23 cellular contexts compared by ENCODE assay signal in genomic region chr5:123066016-123066415, GRCh38. TPM values are rescaled to one million over a fixed set of nuclear protein-coding genes. Genes with fewer than 3 reads are reported as not detected.
DNase-seq lines count a peak whose midpoint lies in the region; ATAC-seq and TF ChIP-seq lines count a peak whose summit lies in the region.
"Had no signal": no experiment of that assay in that cellular context is flagged by ENCODE, and none has a peak within 500 bp of the region (broad histone marks: within the 10 kb centered on the region; RNA-seq: fewer than 3 reads in every experiment).

No MANE protein-coding gene starts in this region.

- H3K36me3 Mint-ChIP-seq in GM23338 (ENCODE audit: low read depth), result no peaks in the 10 kb centered on the region

- H3K27me3 Mint-ChIP-seq in GM23338 (ENCODE audit: insufficient read depth, low read depth, poor library complexity), result no peaks in the 10 kb centered on the region

- no peak overlapping the region for H3K4me2 ChIP-seq in GM23338
- H3K4me2 ChIP-seq: A549 had no signal

- H3K79me2 ChIP-seq in GM23338 (replicated peaks; ENCODE audit: insufficient read depth), result no peaks in the 10 kb centered on the region

- H3K4me1 ChIP-seq in GM23338 (ENCODE audit: insufficient read depth), result no peaks in the 10 kb centered on the region
- H3K4me1 ChIP-seq: A549, Caco-2 had no signal

- ATAC-seq in esophagus mucosa (peak; percentile 35), GM23338 (no peak)
- ATAC-seq: A549, GM12878, HCT116 had no signal

- no peaks in the 10 kb centered on the region for H3F3A ChIP-seq in GM23338 (replicated peaks; ENCODE audit: low read depth)

- DNase-seq in DMS53 (lab: John Stamatoyannopoulos, UW), result peak; percentile 4
- DNase-seq in DMS53 treated with DMSO at 0.1 percent for 48 hours (lab: John Stamatoyannopoulos, UW; ENCODE audit: unreplicated experiment), result no peak
- peak; percentile 34 for DNase-seq in RWPE1 (ENCODE audit: low spot score)
- no peak for DNase-seq in DMS 273 treated with DMSO at 0.1 percent for 48 hours (lab: John Stamatoyannopoulos, UW)
- DNase-seq in GM23338 (ENCODE audit: low spot score), result no peak
- DNase-seq in GOT3 (lab: John Stamatoyannopoulos, UW), result no peak
- DNase-seq: AML-193; Caco-2; CD4-positive, alpha-beta T cell; DMS153; DND-41; EL; GM23248; H7; HFFc6; KG1 had no signal

- H3K27ac Mint-ChIP-seq in GM23338, result no peak overlapping the region
- H3K27ac Mint-ChIP-seq: CD4-positive, alpha-beta T cell; HFFc6 had no signal

- no peaks in the 10 kb centered on the region for H3K4me1 Mint-ChIP-seq in GM23338

- CTCF ChIA-PET in RWPE1 (lab: Yijun Ruan, JAX), result no interaction called here

- H2AFZ ChIP-seq in GM23338, result no peak overlapping the region
- H2AFZ ChIP-seq: GM23248 had no signal

- H4K20me1 ChIP-seq in GM23338 (replicated peaks; ENCODE audit: insufficient read depth), result no peaks in the 10 kb centered on the region

- H3K9me3 Mint-ChIP-seq in GM23338, result peaks cover 5% of the 10 kb centered on the region; the same call in 1 of the 3 replicates
- H3K9me3 Mint-ChIP-seq: HFFc6 had no signal

- no peak overlapping the region for H3K4me3 Mint-ChIP-seq in GM23338
- H3K4me3 Mint-ChIP-seq: CD4-positive, alpha-beta T cell; HFFc6 had no signal

- H3K27ac ChIP-seq in RWPE1 (no peak overlapping the region), GM23338 (ENCODE audit: low read depth) (no peak overlapping the region)
- H3K27ac ChIP-seq: 22Rv1, A549, C4-2B, GM23248 had no signal

- TF ChIP-seq CTCF in RWPE1 (conservative IDR thresholded peaks at IDR 0.05; ENCODE audit: low read depth) (no peak), GM23338 (conservative IDR thresholded peaks at IDR 0.05; ENCODE audit: low read depth in 2 of 2) (no peak)

- 0 out of 2 replicates have a peak, but pooled peaks cover 4% of the 10 kb centered on the region for H3K9me2 ChIP-seq in GM23338 (ENCODE audit: insufficient read depth)

- POLR2A ChIA-PET in RWPE1 (lab: Yijun Ruan, JAX; ENCODE audit: low non-redundant PET), result no interaction called here

- H3K36me3 ChIP-seq in GM23338 (ENCODE audit: insufficient read depth), result no peaks in the 10 kb centered on the region

- H3K4me3 ChIP-seq in GM23338, result no peak overlapping the region
- H3K4me3 ChIP-seq: A549, GM12878, GM23248 had no signal

- H3K27me3 ChIP-seq in GM23338 (ENCODE audit: insufficient read depth), result no peaks in the 10 kb centered on the region

TF ChIP-seq in GM23338, 12 proteins besides CTCF, POLR2A, EP300 and RAD21 (continues in another document):
- TF ChIP-seq ZNF331 (CRISPR knock-in tag; IDR thresholded peaks at IDR 0.05; ENCODE audit: low read depth) (no peak), CREB1 (CRISPR knock-in tag; IDR thresholded peaks at IDR 0.05; ENCODE audit: low read depth) (no peak), ETS1 (IDR thresholded peaks at IDR 0.05) (no peak), STAT1 (IDR thresholded peaks at IDR 0.05; ENCODE audit: unreplicated experiment) (no peak), EZH2 (IDR thresholded peaks at IDR 0.05; ENCODE audit: low read depth, unreplicated experiment) (no peak), REST (IDR thresholded peaks at IDR 0.05; ENCODE audit: unreplicated experiment) (no peak), ZNF462 (CRISPR knock-in tag; IDR thresholded peaks at IDR 0.05) (no peak)

RNA-seq across cellular contexts. Expression of gene PRDM6, which starts 23.0 kb away (rescaled TPM):
- 0.32 TPM for total RNA-seq in esophagus mucosa
- 0.12 and 0.14 TPM in 2 replicates for total RNA-seq in GM23338 (2014; rRNA removed; shearing (Covaris generic))
- polyA plus RNA-seq in GM23338 (2016; fragmentation: Nextera tagmentation; extraction: Ambion mirVana), result 0.05 TPM in 2 replicates
- total RNA-seq: CD4-positive, alpha-beta T cell; G401; GM12878 had no signal
- polyA plus RNA-seq: GM12878 had no signal

RNA-seq across cellular contexts. Expression of gene PPIC, which starts 29.5 kb away (rescaled TPM):
- 44.7 TPM for total RNA-seq in esophagus mucosa
- 13.9 and 21.3 TPM in 2 replicates for total RNA-seq in GM23338 (2014; rRNA removed; shearing (Covaris generic))
- polyA plus RNA-seq in GM23338 (2016; fragmentation: Nextera tagmentation; extraction: Ambion mirVana), result 19.9 and 21.0 TPM in 2 replicates
- total RNA-seq: CD4-positive, alpha-beta T cell had no signal

Comparison
In these comparisons a context has a peak if more than half of its experiments do, and no peak if none do; other contexts are left out.
1. DNase-seq: peak in DMS53 (single experiment) and RWPE1 (single experiment); none in DMS53 treated with DMSO at 0.1 percent for 48 hours (single experiment), DMS 273 treated with DMSO at 0.1 percent for 48 hours (single experiment), GM23338 (single experiment) and GOT3 (single experiment).